28 cellular contexts compared by ENCODE assay signal in genomic region chr6:43202451-43202850, GRCh38.
A peak's percentile ranks its signal among the peaks of the same experiment; 100 is the strongest.
DNase-seq lines count a peak whose midpoint lies in the region; ATAC-seq and TF ChIP-seq lines count a peak whose summit lies in the region.
"Had no signal": no experiment of that assay in that cellular context is flagged by ENCODE, and none has a peak within 500 bp of the region (broad histone marks: within the 10 kb centered on the region; RNA-seq: fewer than 3 reads in every experiment).

No MANE protein-coding gene starts in this region.

- H3K36me3 ChIP-seq in HEK293 (ENCODE audit: control insufficient read depth in 2 of 2, insufficient read depth in 1 of 2, low read length in 2 of 2) = peaks cover 4 to 12% of the 10 kb centered on the region in 2 experiments; a peak in 2 of 3 replicates
- H3K36me3 ChIP-seq: BE2C had no signal

- CTCF ChIA-PET in HEK293 (lab: Yijun Ruan, JAX) = interaction anchor here (0.7 to 1.0 kb wide), 2 partner anchors 27 to 58 kb away, joined by 3 read pairs; partner anchors contain the start of gene DNPH1

- H3K27ac Mint-ChIP-seq in stimulated activated effector memory CD8-positive, alpha-beta T cell treated with anti-CD3 and anti-CD28 coated beads, Interleukin-12 subunit alpha, Interleukin-12 subunit beta, amount 100 ng/mL, for 72 hours = peak overlapping the region; percentile 66
- H3K27ac Mint-ChIP-seq: HFFc6 had no signal

- no peak for TF ChIP-seq CTCF in HEK293 (tag by site-specific recombination; IDR thresholded peaks at IDR 0.05)
- no peak for TF ChIP-seq CTCF in coronary artery (IDR thresholded peaks at IDR 0.05)

- no peaks in the 10 kb centered on the region for H3K9me3 ChIP-seq in HEK293 (ENCODE audit: control insufficient read depth, insufficient read depth, low read depth, low read length)
- H3K9me3 ChIP-seq: BE2C had no signal

- POLR2A ChIA-PET in HEK293 (lab: Yijun Ruan, JAX) = interaction anchor here (1.5 kb wide), 1 partner anchor 27 kb away, joined by 3 read pairs; the partner anchor contains the start of gene DNPH1

- no peak overlapping the region for H3K4me3 ChIP-seq in HEK293 (ENCODE audit: low read depth, low read length)
- no peak overlapping the region for H3K4me3 ChIP-seq in coronary artery
- H3K4me3 ChIP-seq: GM23248 had no signal

- H3K4me1 Mint-ChIP-seq in stimulated activated effector memory CD8-positive, alpha-beta T cell treated with anti-CD3 and anti-CD28 coated beads, Interleukin-12 subunit alpha, Interleukin-12 subunit beta, amount 100 ng/mL, for 72 hours = no peaks in the 10 kb centered on the region
- H3K4me1 Mint-ChIP-seq: CD14-positive monocyte, IgD-negative memory B cell had no signal

- DNase-seq in activated effector memory CD4-positive, alpha-beta T cell treated with anti-CD3 and anti-CD28 coated beads, Interleukin-2, amount 50 U/mL, for 16 hours = peak; percentile 22
- no peak for DNase-seq in activated effector memory CD4-positive, alpha-beta T cell treated with Interleukin-2 at 50 U/mL for 16 hours
- DNase-seq in coronary artery (ENCODE audit: low spot score) = peak; percentile 56
- no peak for DNase-seq in stimulated activated effector memory CD8-positive, alpha-beta T cell treated with anti-CD3 and anti-CD28 coated beads, Interleukin-12 subunit alpha, Interleukin-12 subunit beta, amount 100 ng/mL, for 72 hours (ENCODE audit: low spot score in 2 of 2)
- DNase-seq: 8988T, ACHN, BE2C, Calu3, DMS79 treated with DMSO at 0.1 percent for 48 hours, GM23248, H9, HFFc6, NCI-H1092, NCI-H1417 treated with DMSO at 0.1 percent for 48 hours, NCI-H1694 treated with DMSO at 0.1 percent for 48 hours, NCI-H2081 treated with DMSO at 0.1 percent for 48 hours, NCI-H2171, NCI-H226, NCI-H510A, NCI-H69, RPMI8226, SHP77 had no signal

- H3K27ac ChIP-seq in HEK293 (ENCODE audit: extremely low read depth, low read depth, low read length) = no peak overlapping the region
- no peak overlapping the region for H3K27ac ChIP-seq in coronary artery
- H3K27ac ChIP-seq: GM23248 had no signal

- H3K9me3 Mint-ChIP-seq in stimulated activated effector memory CD8-positive, alpha-beta T cell treated with anti-CD3 and anti-CD28 coated beads, Interleukin-12 subunit alpha, Interleukin-12 subunit beta, amount 100 ng/mL, for 72 hours = no peaks in the 10 kb centered on the region
- H3K9me3 Mint-ChIP-seq: H9, HFFc6, IgD-negative memory B cell had no signal

- ATAC-seq in stimulated activated effector memory CD8-positive, alpha-beta T cell treated with anti-CD3 and anti-CD28 coated beads, Interleukin-12 subunit alpha, Interleukin-12 subunit beta, amount 100 ng/mL, for 72 hours = no peak
- ATAC-seq in HG02610 (IDR thresholded peaks at IDR 0.05; ENCODE audit: unreplicated experiment) = no peak
- ATAC-seq in HG02588 (IDR thresholded peaks at IDR 0.05; ENCODE audit: unreplicated experiment) = no peak
- no peak for ATAC-seq in GM21381 (IDR thresholded peaks at IDR 0.05; ENCODE audit: unreplicated experiment)

- H3K4me1 ChIP-seq in HEK293 (ENCODE audit: control insufficient read depth, insufficient read depth, low read length) = no peaks in the 10 kb centered on the region
- H3K4me1 ChIP-seq: BE2C had no signal

- no peak overlapping the region for H3K4me3 Mint-ChIP-seq in stimulated activated effector memory CD8-positive, alpha-beta T cell treated with anti-CD3 and anti-CD28 coated beads, Interleukin-12 subunit alpha, Interleukin-12 subunit beta, amount 100 ng/mL, for 72 hours
- H3K4me3 Mint-ChIP-seq: CD14-positive monocyte, HFFc6, IgD-negative memory B cell had no signal

- H3K36me3 Mint-ChIP-seq in stimulated activated effector memory CD8-positive, alpha-beta T cell treated with anti-CD3 and anti-CD28 coated beads, Interleukin-12 subunit alpha, Interleukin-12 subunit beta, amount 100 ng/mL, for 72 hours = peaks cover 36% of the 10 kb centered on the region
- H3K36me3 Mint-ChIP-seq: IgD-negative memory B cell had no signal

TF ChIP-seq in HEK293, 187 proteins besides CTCF, POLR2A, EP300 and RAD21:
- no peak for TF ChIP-seq ZNF560 (tag by site-specific recombination; IDR thresholded peaks at IDR 0.05; ENCODE audit: borderline replicate concordance)
- no peak for TF ChIP-seq ZNF837 (tag by site-specific recombination; IDR thresholded peaks at IDR 0.05)
- TF ChIP-seq ZNF138 (tag by site-specific recombination; IDR thresholded peaks at IDR 0.05; ENCODE audit: borderline replicate concordance) = no peak
- TF ChIP-seq, protein P1, sequence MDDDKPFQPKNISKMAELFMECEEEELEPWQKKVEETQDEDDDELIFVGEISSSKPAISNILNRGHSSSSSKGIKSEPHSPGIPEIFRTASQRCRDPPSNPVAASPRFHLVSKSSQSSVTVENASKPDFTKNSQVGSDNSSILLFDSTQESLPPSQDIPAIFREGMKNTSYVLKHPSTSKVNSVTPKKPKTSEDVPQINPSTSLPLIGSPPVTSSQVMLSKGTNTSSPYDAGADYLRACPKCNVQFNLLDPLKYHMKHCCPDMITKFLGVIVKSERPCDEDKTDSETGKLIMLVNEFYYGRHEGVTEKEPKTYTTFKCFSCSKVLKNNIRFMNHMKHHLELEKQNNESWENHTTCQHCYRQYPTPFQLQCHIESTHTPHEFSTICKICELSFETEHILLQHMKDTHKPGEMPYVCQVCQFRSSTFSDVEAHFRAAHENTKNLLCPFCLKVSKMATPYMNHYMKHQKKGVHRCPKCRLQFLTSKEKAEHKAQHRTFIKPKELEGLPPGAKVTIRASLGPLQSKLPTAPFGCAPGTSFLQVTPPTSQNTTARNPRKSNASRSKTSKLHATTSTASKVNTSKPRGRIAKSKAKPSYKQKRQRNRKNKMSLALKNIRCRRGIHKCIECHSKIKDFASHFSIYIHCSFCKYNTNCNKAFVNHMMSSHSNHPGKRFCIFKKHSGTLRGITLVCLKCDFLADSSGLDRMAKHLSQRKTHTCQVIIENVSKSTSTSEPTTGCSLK (tag by site-specific recombination; IDR thresholded peaks at IDR 0.05) = no peak
- TF ChIP-seq, protein P2, sequence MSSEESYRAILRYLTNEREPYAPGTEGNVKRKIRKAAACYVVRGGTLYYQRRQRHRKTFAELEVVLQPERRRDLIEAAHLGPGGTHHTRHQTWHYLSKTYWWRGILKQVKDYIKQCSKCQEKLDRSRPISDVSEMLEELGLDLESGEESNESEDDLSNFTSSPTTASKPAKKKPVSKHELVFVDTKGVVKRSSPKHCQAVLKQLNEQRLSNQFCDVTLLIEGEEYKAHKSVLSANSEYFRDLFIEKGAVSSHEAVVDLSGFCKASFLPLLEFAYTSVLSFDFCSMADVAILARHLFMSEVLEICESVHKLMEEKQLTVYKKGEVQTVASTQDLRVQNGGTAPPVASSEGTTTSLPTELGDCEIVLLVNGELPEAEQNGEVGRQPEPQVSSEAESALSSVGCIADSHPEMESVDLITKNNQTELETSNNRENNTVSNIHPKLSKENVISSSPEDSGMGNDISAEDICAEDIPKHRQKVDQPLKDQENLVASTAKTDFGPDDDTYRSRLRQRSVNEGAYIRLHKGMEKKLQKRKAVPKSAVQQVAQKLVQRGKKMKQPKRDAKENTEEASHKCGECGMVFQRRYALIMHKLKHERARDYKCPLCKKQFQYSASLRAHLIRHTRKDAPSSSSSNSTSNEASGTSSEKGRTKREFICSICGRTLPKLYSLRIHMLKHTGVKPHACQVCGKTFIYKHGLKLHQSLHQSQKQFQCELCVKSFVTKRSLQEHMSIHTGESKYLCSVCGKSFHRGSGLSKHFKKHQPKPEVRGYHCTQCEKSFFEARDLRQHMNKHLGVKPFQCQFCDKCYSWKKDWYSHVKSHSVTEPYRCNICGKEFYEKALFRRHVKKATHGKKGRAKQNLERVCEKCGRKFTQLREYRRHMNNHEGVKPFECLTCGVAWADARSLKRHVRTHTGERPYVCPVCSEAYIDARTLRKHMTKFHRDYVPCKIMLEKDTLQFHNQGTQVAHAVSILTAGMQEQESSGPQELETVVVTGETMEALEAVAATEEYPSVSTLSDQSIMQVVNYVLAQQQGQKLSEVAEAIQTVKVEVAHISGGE (tag by site-specific recombination; conservative IDR thresholded peaks at IDR 0.05; ENCODE audit: low read depth) = no peak
- TF ChIP-seq ZNF121 (tag by site-specific recombination; IDR thresholded peaks at IDR 0.05) = 0 out of 2 replicates have a peak, but pooled peaks have one; percentile 58

Comparison
In these comparisons a context has a peak if more than half of its experiments do, and no peak if none do; other contexts are left out.
1. DNase-seq: peak in activated effector memory CD4-positive, alpha-beta T cell treated with anti-CD3 and anti-CD28 coated beads, Interleukin-2, amount 50 U/mL, for 16 hours (single experiment) and coronary artery (single experiment); none in activated effector memory CD4-positive, alpha-beta T cell treated with Interleukin-2 at 50 U/mL for 16 hours (single experiment) and stimulated activated effector memory CD8-positive, alpha-beta T cell treated with anti-CD3 and anti-CD28 coated beads, Interleukin-12 subunit alpha, Interleukin-12 subunit beta, amount 100 ng/mL, for 72 hours (0 of 2).